In genomic region chr6:166824146-166824879, GRCh38 we compare ENCODE assay signal across 21 cellular contexts.
A peak's percentile ranks its signal among the peaks of the same experiment; 100 is the strongest.
DNase-seq lines count a peak whose midpoint lies in the region; ATAC-seq, FAIRE-seq and TF ChIP-seq lines count a peak whose summit lies in the region.
"Had no signal": no experiment of that assay in that cellular context is flagged by ENCODE, and none has a peak within 500 bp of the region (broad histone marks: within the 10 kb centered on the region; RNA-seq: fewer than 3 reads in every experiment).

No MANE protein-coding gene starts in this region.

- H3K14ac ChIP-seq in IMR-90 (replicated peaks; ENCODE audit: low read depth, low read length), result no peak overlapping the region
- peak overlapping the region; percentile 25 for H3K14ac ChIP-seq in neuronal stem cell (ENCODE audit: low read length)

- no peaks in the 10 kb centered on the region for H3K36me3 ChIP-seq in HepG2 (replicated peaks in 1 of 2; ENCODE audit: control insufficient read depth in 1 of 2, insufficient read depth in 2 of 2, low read length in 2 of 2)
- no peaks in the 10 kb centered on the region for H3K36me3 ChIP-seq in right lobe of liver
- H3K36me3 ChIP-seq in IMR-90 (ENCODE audit: control insufficient read depth, insufficient read depth, low read length), result no peaks in the 10 kb centered on the region
- no peaks in the 10 kb centered on the region for H3K36me3 ChIP-seq in neuronal stem cell (replicated peaks in 1 of 2; ENCODE audit: control insufficient read depth in 2 of 2, insufficient read depth in 2 of 2, low read length in 2 of 2)
- H3K36me3 ChIP-seq: BLaER1, HAP-1 had no signal

- CTCF ChIA-PET in HepG2 (lab: Yijun Ruan, JAX; ENCODE audit: low intra/inter-chr PET ratio, low total read pairs) (no interaction called here), IMR-90 (lab: Yijun Ruan, JAX) (no interaction called here)

- H2BK120ac ChIP-seq in IMR-90 (ENCODE audit: low read depth, low read length) (no peak overlapping the region), neuronal stem cell (ENCODE audit: low read depth, low read length) (no peak overlapping the region)

- H3K4me2 ChIP-seq in HepG2 (ENCODE audit: low read depth, low read length), result no peak overlapping the region
- no peak overlapping the region for H3K4me2 ChIP-seq in IMR-90 (ENCODE audit: low read depth, low read length)
- H3K4me2 ChIP-seq in neuronal stem cell (ENCODE audit: insufficient read depth, low read length, poor library complexity, severe bottlenecking), result no peak overlapping the region
- H3K4me2 ChIP-seq: BLaER1, GM23338 had no signal

- no peak for TF ChIP-seq POLR2A in HepG2 (IDR thresholded peaks at IDR 0.05; ENCODE audit: insufficient read depth in 1 of 2, low read depth in 2 of 2, low read length in 2 of 2)
- TF ChIP-seq POLR2A in right lobe of liver (IDR thresholded peaks at IDR 0.05), result no peak
- TF ChIP-seq POLR2A in IMR-90 (IDR thresholded peaks at IDR 0.05; ENCODE audit: low read depth, low read length), result no peak

- H3K56ac ChIP-seq in IMR-90 (ENCODE audit: extremely low read depth, insufficient read depth, low read length), result no peak overlapping the region

- H3K27me3 ChIP-seq in HepG2 (ENCODE audit: control insufficient read depth in 1 of 2, insufficient read depth in 2 of 2, low read length in 2 of 2), result no peaks in the 10 kb centered on the region; a peak in 1 of 5 replicates
- no peaks in the 10 kb centered on the region for H3K27me3 ChIP-seq in right lobe of liver
- H3K27me3 ChIP-seq in IMR-90 (ENCODE audit: control insufficient read depth, insufficient read depth, low read length), result no peaks in the 10 kb centered on the region
- H3K27me3 ChIP-seq in neuronal stem cell (ENCODE audit: control insufficient read depth in 3 of 3, insufficient read depth in 3 of 3, low read depth in 1 of 3, low read length in 3 of 3), result no peaks in the 10 kb centered on the region
- H3K27me3 ChIP-seq: BLaER1 had no signal

- intact Hi-C loops in HepG2 (cut with micrococcal nuclease; ENCODE audit: unreplicated experiment) (no loop called here), right lobe of liver (cut with DNase I) (no loop called here), IMR-90 (cut with micrococcal nuclease) (no loop called here)

- H3K23ac ChIP-seq in IMR-90 (ENCODE audit: low read depth, low read length), result no peak overlapping the region
- no peak overlapping the region for H3K23ac ChIP-seq in neuronal stem cell (ENCODE audit: low read depth, low read length, poor library complexity)

- H3K9ac ChIP-seq in HepG2 (ENCODE audit: insufficient read depth, low read depth, low read length) (no peak overlapping the region), IMR-90 (ENCODE audit: low read depth, low read length) (no peak overlapping the region), neuronal stem cell (ENCODE audit: low read depth, low read length, poor library complexity) (no peak overlapping the region)
- H3K9ac ChIP-seq: BLaER1 had no signal

- H4K20me1 ChIP-seq in HepG2 (ENCODE audit: insufficient read depth, low read length) (no peaks in the 10 kb centered on the region), IMR-90 (ENCODE audit: insufficient read depth, low read length) (no peaks in the 10 kb centered on the region)
- H4K20me1 ChIP-seq: BLaER1 had no signal

- no peaks in the 10 kb centered on the region for H3K79me2 ChIP-seq in HepG2 (ENCODE audit: insufficient read depth, low read length)

- no peak for DNase-seq in HepG2 (ENCODE audit: low spot score)
- DNase-seq in right lobe of liver, result no peak
- DNase-seq in IMR-90, result no peak
- DNase-seq in neuronal stem cell (ENCODE audit: low spot score), result no peak
- no peak for DNase-seq in HUDEP-2 (lab: John Stamatoyannopoulos, UW; ENCODE audit: unreplicated experiment in 76 of 76)
- DNase-seq in omental fat pad (ENCODE audit: low spot score), result no peak
- no peak for DNase-seq in activated CD4-positive, alpha-beta T cell treated with anti-CD3 and anti-CD28 coated beads for 48 hours
- no peak for DNase-seq in pons (ENCODE audit: low spot score)
- DNase-seq: Caco-2; CD4-positive, CD25-positive, alpha-beta regulatory T cell; CD8-positive, alpha-beta T cell; DMS153; DND-41 had no signal

- peak; percentile 39 for FAIRE-seq in HepG2 (lab: Jason Lieb, UNC)
- FAIRE-seq: A204.1, G401.6, H54 had no signal

- H3K4ac ChIP-seq in IMR-90 (ENCODE audit: low read depth, low read length), result no peak overlapping the region
- H3K4ac ChIP-seq in neuronal stem cell (ENCODE audit: low read length), result no peak overlapping the region

- H3K27ac ChIP-seq in HepG2 (ENCODE audit: extremely low read length, insufficient read depth, low read length) (no peak overlapping the region), right lobe of liver (no peak overlapping the region), IMR-90 (ENCODE audit: insufficient read depth, low read length) (no peak overlapping the region), neuronal stem cell (replicated peaks; ENCODE audit: low read length) (no peak overlapping the region)
- H3K27ac ChIP-seq: 22Rv1, BLaER1, C4-2B had no signal

- in situ Hi-C loops in HepG2 (cut with HindIII; ENCODE audit: extremely low pct_ligation_motif_present, low pct_unique_long_range_greater_than_20kb), result no loop called here
- in situ Hi-C loops in IMR-90 (cut with MboI; ENCODE audit: low sequenced_read_pairs), result no loop called here

- H3K9me1 ChIP-seq in IMR-90 (ENCODE audit: insufficient read depth, low read length), result no peaks in the 10 kb centered on the region

- no peak for TF ChIP-seq CTCF in HepG2 (CRISPR knock-in tag; IDR thresholded peaks at IDR 0.05)
- no peak for TF ChIP-seq CTCF in right lobe of liver (IDR thresholded peaks at IDR 0.05)
- TF ChIP-seq CTCF in IMR-90 (conservative IDR thresholded peaks at IDR 0.05; ENCODE audit: low read depth, low read length), result no peak
- TF ChIP-seq CTCF in omental fat pad (IDR thresholded peaks at IDR 0.05), result no peak

- H3K79me1 ChIP-seq in IMR-90 (ENCODE audit: low read depth in 1 of 2, low read length in 2 of 2) (no peaks in the 10 kb centered on the region), neuronal stem cell (ENCODE audit: low read depth, low read length) (peaks cover 4% of the 10 kb centered on the region)

- H4K8ac ChIP-seq in IMR-90 (ENCODE audit: low read depth in 2 of 2, low read length in 2 of 2), result no peak overlapping the region
- H4K8ac ChIP-seq in neuronal stem cell (ENCODE audit: low read depth, low read length), result no peak overlapping the region

- H2BK5ac ChIP-seq in IMR-90 (ENCODE audit: low read depth, low read length, poor library complexity, severe bottlenecking) (peak overlapping the region; percentile 84), neuronal stem cell (ENCODE audit: low read length) (no peak overlapping the region)

- no peak overlapping the region for H2BK12ac ChIP-seq in neuronal stem cell (ENCODE audit: low read length)

- H4K5ac ChIP-seq in IMR-90 (ENCODE audit: low read depth, low read length), result no peak overlapping the region

- H4K91ac ChIP-seq in IMR-90 (ENCODE audit: insufficient read depth, low read depth, low read length), result no peak overlapping the region
- no peak overlapping the region for H4K91ac ChIP-seq in neuronal stem cell (ENCODE audit: low read depth, low read length, poor library complexity)

- H2AFZ ChIP-seq in HepG2 (ENCODE audit: low read length), result no peak overlapping the region
- no peak overlapping the region for H2AFZ ChIP-seq in IMR-90 (replicated peaks; ENCODE audit: low read length, poor library complexity)
- no peak overlapping the region for H2AFZ ChIP-seq in neuronal stem cell (ENCODE audit: low read length)
- H2AFZ ChIP-seq: GM23338 had no signal

- H2BK15ac ChIP-seq in IMR-90 (ENCODE audit: low read depth, low read length), result no peak overlapping the region
- H2BK15ac ChIP-seq in neuronal stem cell (ENCODE audit: low read length), result no peak overlapping the region

- H3K4me1 ChIP-seq in HepG2 (ENCODE audit: insufficient read depth, low read length), result no peaks in the 10 kb centered on the region
- no peaks in the 10 kb centered on the region for H3K4me1 ChIP-seq in right lobe of liver
- H3K4me1 ChIP-seq in IMR-90 (ENCODE audit: control insufficient read depth, insufficient read depth, low read length), result no peaks in the 10 kb centered on the region
- peaks cover 0 to 3% of the 10 kb centered on the region in 2 donors for H3K4me1 ChIP-seq in neuronal stem cell (ENCODE audit: control insufficient read depth in 2 of 2, insufficient read depth in 1 of 2, low read depth in 1 of 2, low read length in 2 of 2)
- H3K4me1 ChIP-seq: BLaER1, Caco-2, HAP-1 had no signal

- POLR2A ChIA-PET in HepG2 (lab: Yijun Ruan, JAX) (no interaction called here), IMR-90 (lab: Charles Lee; ENCODE audit: unreplicated experiment) (no interaction called here)

- TF ChIP-seq EP300 in HepG2 (IDR thresholded peaks at IDR 0.05; ENCODE audit: low read depth in 2 of 2, low read length in 2 of 2) (no peak), HepG2 (CRISPR knock-in tag; IDR thresholded peaks at IDR 0.05; ENCODE audit: borderline replicate concordance) (no peak)

- H2AK5ac ChIP-seq in IMR-90 (ENCODE audit: low read depth, low read length) (no peak overlapping the region), neuronal stem cell (ENCODE audit: low read depth, low read length) (no peak overlapping the region)

- no peak overlapping the region for H3K18ac ChIP-seq in IMR-90 (ENCODE audit: low read depth, low read length)
- no peak overlapping the region for H3K18ac ChIP-seq in neuronal stem cell (ENCODE audit: low read length)

- H3K9me3 ChIP-seq in HepG2 (ENCODE audit: low read length) (no peaks in the 10 kb centered on the region), right lobe of liver (no peaks in the 10 kb centered on the region), IMR-90 (ENCODE audit: control insufficient read depth, insufficient read depth, low read length) (no peaks in the 10 kb centered on the region), neuronal stem cell (replicated peaks in 1 of 2; ENCODE audit: control insufficient read depth in 2 of 2, insufficient read depth in 1 of 2, low read depth in 1 of 2, low read length in 2 of 2) (no peaks in the 10 kb centered on the region)
- H3K9me3 ChIP-seq: BLaER1, Caco-2, HAP-1 had no signal

- TF ChIP-seq RAD21 in HepG2 (CRISPR knock-in tag; IDR thresholded peaks at IDR 0.05) (no peak), IMR-90 (IDR thresholded peaks at IDR 0.05; ENCODE audit: low read length) (no peak)

- H3K4me3 ChIP-seq in HepG2 (replicated peaks in 1 of 3; ENCODE audit: insufficient read depth in 1 of 3, low read depth in 2 of 3, low read length in 3 of 3) (no peak overlapping the region), right lobe of liver (no peak overlapping the region), IMR-90 (ENCODE audit: insufficient read depth, low read depth, low read length) (no peak overlapping the region), neuronal stem cell (ENCODE audit: low read length in 2 of 2) (no peak overlapping the region)
- H3K4me3 ChIP-seq: BLaER1, GM23338, HAP-1 had no signal

- no peak; the same call in 2 of the 3 replicates for ATAC-seq in HepG2
- no peak for ATAC-seq in right lobe of liver
- ATAC-seq in IMR-90 (ENCODE audit: low read depth), result no peak
- ATAC-seq in omental fat pad (ENCODE audit: low FRiP score), result no peak
- ATAC-seq: CD8-positive, alpha-beta T cell had no signal

- dilution Hi-C loops in IMR-90 (cut with HindIII; ENCODE audit: low sequenced_read_pairs, unreplicated experiment), result no loop called here

- WGBS in HepG2 (ENCODE audit: low lambda C conversion rate), result 64% methylated on average over 10 of the region's 10 CpGs
- WGBS in right lobe of liver (ENCODE audit: insufficient coverage, low coverage, low lambda C conversion rate, missing lambda C conversion rate), result 62% methylated on average over 6 of the region's 10 CpGs
- WGBS in IMR-90 (ENCODE audit: extremely low coverage in 2 of 2, insufficient read length in 1 of 2), 2 experiments, result 20% methylated on average over 1 of the region's 10 CpGs; no CpG with 5 or more reads in 1 of the 2 experiments
- WGBS in neuronal stem cell (ENCODE audit: extremely low coverage in 2 of 2, insufficient read length in 2 of 2, insufficient replicate concordance in 1 of 2), 2 donors, result no CpG with 5 or more reads among the region's 10 CpGs

- H2AK9ac ChIP-seq in IMR-90 (replicated peaks; ENCODE audit: low read depth, low read length, poor library complexity), result no peak overlapping the region

- H2BK20ac ChIP-seq in IMR-90 (ENCODE audit: low read depth, low read length), result no peak overlapping the region

- no TSS peak for BruUV-seq in HepG2 (replicated peaks; lab: Mats Ljungman, UMichigan)
- no TSS peak for BruUV-seq in IMR-90 (replicated peaks; lab: Mats Ljungman, UMichigan)
